1 cellular context compared by ENCODE assay signal in the genomic region with DNA sequence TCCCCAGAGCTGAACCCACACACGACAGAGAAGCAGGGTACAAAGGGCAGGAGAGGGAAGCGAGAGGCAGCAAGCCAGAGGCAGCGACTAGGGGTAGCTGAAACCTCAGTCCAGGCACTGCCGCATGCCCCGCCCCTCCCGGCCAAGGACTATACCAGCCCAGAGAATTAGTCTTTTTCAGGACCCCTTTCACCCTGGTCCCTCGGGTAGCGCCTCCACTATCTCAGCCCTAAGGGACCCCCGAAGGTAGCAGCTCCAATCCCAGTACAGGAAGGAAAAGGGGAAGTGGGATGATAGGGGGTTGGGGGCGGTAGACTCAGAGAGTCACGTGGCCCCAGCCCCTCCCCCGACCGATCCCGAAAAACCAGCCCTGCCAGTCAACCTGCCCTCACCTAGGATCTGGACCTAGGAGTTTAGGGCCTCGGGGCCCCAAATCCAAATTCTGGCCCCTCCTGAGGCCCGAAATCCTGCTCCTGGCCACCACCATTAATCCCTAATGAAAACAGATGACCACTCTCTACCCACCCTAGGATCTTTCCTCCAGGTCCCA.
TF ChIP-seq lines count a peak whose summit lies in the region.

No MANE protein-coding gene starts in this region.

TF ChIP-seq in K562, 482 proteins besides CTCF, POLR2A, EP300 and RAD21 (continued from another document):
- TF ChIP-seq, protein P1, sequence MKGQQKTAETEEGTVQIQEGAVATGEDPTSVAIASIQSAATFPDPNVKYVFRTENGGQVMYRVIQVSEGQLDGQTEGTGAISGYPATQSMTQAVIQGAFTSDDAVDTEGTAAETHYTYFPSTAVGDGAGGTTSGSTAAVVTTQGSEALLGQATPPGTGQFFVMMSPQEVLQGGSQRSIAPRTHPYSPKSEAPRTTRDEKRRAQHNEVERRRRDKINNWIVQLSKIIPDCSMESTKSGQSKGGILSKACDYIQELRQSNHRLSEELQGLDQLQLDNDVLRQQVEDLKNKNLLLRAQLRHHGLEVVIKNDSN (CRISPR knock-in tag; IDR thresholded peaks at IDR 0.05): peak; percentile 92
- TF ChIP-seq ZNF717 (CRISPR knock-in tag; IDR thresholded peaks at IDR 0.05): no peak
- TF ChIP-seq ZNF239 (CRISPR knock-in tag; IDR thresholded peaks at IDR 0.05): no peak
- no peak for TF ChIP-seq MCM7 (IDR thresholded peaks at IDR 0.05)
- TF ChIP-seq, protein P2, sequence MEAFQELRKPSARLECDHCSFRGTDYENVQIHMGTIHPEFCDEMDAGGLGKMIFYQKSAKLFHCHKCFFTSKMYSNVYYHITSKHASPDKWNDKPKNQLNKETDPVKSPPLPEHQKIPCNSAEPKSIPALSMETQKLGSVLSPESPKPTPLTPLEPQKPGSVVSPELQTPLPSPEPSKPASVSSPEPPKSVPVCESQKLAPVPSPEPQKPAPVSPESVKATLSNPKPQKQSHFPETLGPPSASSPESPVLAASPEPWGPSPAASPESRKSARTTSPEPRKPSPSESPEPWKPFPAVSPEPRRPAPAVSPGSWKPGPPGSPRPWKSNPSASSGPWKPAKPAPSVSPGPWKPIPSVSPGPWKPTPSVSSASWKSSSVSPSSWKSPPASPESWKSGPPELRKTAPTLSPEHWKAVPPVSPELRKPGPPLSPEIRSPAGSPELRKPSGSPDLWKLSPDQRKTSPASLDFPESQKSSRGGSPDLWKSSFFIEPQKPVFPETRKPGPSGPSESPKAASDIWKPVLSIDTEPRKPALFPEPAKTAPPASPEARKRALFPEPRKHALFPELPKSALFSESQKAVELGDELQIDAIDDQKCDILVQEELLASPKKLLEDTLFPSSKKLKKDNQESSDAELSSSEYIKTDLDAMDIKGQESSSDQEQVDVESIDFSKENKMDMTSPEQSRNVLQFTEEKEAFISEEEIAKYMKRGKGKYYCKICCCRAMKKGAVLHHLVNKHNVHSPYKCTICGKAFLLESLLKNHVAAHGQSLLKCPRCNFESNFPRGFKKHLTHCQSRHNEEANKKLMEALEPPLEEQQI (IDR thresholded peaks at IDR 0.05): no peak
- peak; percentile 44; the same call in 1 of the 2 replicates for TF ChIP-seq EGR1 (conservative IDR thresholded peaks at IDR 0.05)
- TF ChIP-seq, protein P3, sequence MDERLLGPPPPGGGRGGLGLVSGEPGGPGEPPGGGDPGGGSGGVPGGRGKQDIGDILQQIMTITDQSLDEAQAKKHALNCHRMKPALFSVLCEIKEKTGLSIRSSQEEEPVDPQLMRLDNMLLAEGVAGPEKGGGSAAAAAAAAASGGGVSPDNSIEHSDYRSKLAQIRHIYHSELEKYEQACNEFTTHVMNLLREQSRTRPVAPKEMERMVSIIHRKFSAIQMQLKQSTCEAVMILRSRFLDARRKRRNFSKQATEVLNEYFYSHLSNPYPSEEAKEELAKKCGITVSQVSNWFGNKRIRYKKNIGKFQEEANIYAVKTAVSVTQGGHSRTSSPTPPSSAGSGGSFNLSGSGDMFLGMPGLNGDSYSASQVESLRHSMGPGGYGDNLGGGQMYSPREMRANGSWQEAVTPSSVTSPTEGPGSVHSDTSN (CRISPR knock-in tag; IDR thresholded peaks at IDR 0.05; ENCODE audit: low read depth): peak; percentile 38; the same call in 1 of the 2 replicates
- TF ChIP-seq, protein P3 (tag; conservative IDR thresholded peaks at IDR 0.05; ENCODE audit: low read depth): 0 out of 2 replicates have a peak, but pooled peaks have one; percentile 36
- 0 out of 2 replicates have a peak, but pooled peaks have one; percentile 21 for TF ChIP-seq KLF13 (tag; IDR thresholded peaks at IDR 0.05; ENCODE audit: borderline replicate concordance, low read depth)
- TF ChIP-seq CXXC5 (CRISPR knock-in tag; IDR thresholded peaks at IDR 0.05): no peak
- no peak for TF ChIP-seq KAT8 (IDR thresholded peaks at IDR 0.05; ENCODE audit: low read depth)
- peak; percentile 68 for TF ChIP-seq TOE1 (IDR thresholded peaks at IDR 0.05; ENCODE audit: borderline replicate concordance)
- TF ChIP-seq TOE1 (CRISPR knock-in tag; IDR thresholded peaks at IDR 0.05; ENCODE audit: borderline replicate concordance, low read depth): no peak
